In the genomic region with DNA sequence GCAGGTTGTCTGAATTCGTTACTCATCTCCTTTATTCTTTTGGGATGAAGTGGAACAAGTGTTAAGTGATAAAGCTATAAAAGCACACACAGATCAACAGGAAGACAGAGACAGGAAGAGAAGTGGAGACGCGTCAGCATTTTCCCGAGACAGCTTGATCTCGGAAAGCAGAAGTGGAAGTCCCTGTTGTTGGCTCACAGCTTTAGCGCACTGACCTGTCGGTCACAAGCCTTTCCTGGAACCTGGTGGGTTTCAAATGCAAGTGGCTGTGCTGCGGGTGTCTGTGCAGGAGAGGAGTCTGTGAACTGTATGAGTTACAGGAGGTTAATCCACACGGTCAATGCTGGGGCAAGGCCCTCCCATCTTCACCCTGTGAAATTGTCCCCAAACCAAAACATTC, we compare ENCODE assay signal across 8 cellular contexts.
DNase-seq lines count a peak whose midpoint lies in the region; ATAC-seq and TF ChIP-seq lines count a peak whose summit lies in the region.

No MANE protein-coding gene starts in this region.

- in situ Hi-C loops in ACHN (cut with HindIII; ENCODE audit: low pct_ligation_motif_present, low pct_unique_long_range_greater_than_20kb, low sequenced_read_pairs), result no loop called here

- H3K27me3 Mint-ChIP-seq in CD4-positive, alpha-beta T cell, result no peaks in the 10 kb centered on the region
- no peaks in the 10 kb centered on the region for H3K27me3 Mint-ChIP-seq in activated CD8-positive, alpha-beta T cell treated with anti-CD3 and anti-CD28 coated beads for 36 hours

- 55 to 71% methylated on average over 9 of the region's 9 CpGs for WGBS in testis, 2 donors

- H3K27ac Mint-ChIP-seq in CD4-positive, alpha-beta T cell, result peak overlapping the region; percentile 47
- peak overlapping the region; percentile 84 for H3K27ac Mint-ChIP-seq in activated CD8-positive, alpha-beta T cell treated with anti-CD3 and anti-CD28 coated beads for 36 hours

- peaks cover 14% of the 10 kb centered on the region for H3K4me1 ChIP-seq in testis

- peak in 5 of 10 experiments; percentile 3 to 35 (median 7) for DNase-seq in CD4-positive, alpha-beta T cell
- peak; percentile 23 for DNase-seq in activated CD8-positive, alpha-beta T cell treated with anti-CD3 and anti-CD28 coated beads for 36 hours
- peak; percentile 65 for DNase-seq in islet precursor cell
- DNase-seq in testis, result peak; percentile 39
- DNase-seq in NCI-H1092 (lab: John Stamatoyannopoulos, UW), result no peak
- DNase-seq in ACHN, result no peak

- intact Hi-C loops in CD4-positive, alpha-beta T cell (cut with DNase I, micrococcal nuclease), result no loop called here
- intact Hi-C loops in activated CD8-positive, alpha-beta T cell treated with anti-CD3 and anti-CD28 coated beads for 36 hours (cut with micrococcal nuclease), result no loop called here
- intact Hi-C loops in testis (cut with DNase I; ENCODE audit: low total_unique reads), result no loop called here

- H3K36me3 Mint-ChIP-seq in CD4-positive, alpha-beta T cell (ENCODE audit: low read depth), result no peaks in the 10 kb centered on the region
- no peaks in the 10 kb centered on the region for H3K36me3 Mint-ChIP-seq in activated CD8-positive, alpha-beta T cell treated with anti-CD3 and anti-CD28 coated beads for 36 hours (ENCODE audit: low read depth)

- TF ChIP-seq CTCF in CD4-positive, alpha-beta T cell (IDR thresholded peaks at IDR 0.05), result no peak
- no peak for TF ChIP-seq CTCF in activated CD8-positive, alpha-beta T cell treated with anti-CD3 and anti-CD28 coated beads for 36 hours (IDR thresholded peaks at IDR 0.05)
- TF ChIP-seq CTCF in testis (IDR thresholded peaks at IDR 0.05), result no peak

- TF ChIP-seq POLR2A in testis (IDR thresholded peaks at IDR 0.05), result no peak

- no peak overlapping the region for H3K4me3 ChIP-seq in testis

- POLR2A ChIA-PET in CD4-positive, alpha-beta T cell (lab: Charles Lee), result interaction anchor here (0.8 to 2.0 kb wide), 5 partner anchors 8 to 118 kb away, joined by 3 to 6 read pairs (median 4); no protein-coding TSS in a partner anchor
- POLR2A ChIA-PET in activated CD8-positive, alpha-beta T cell treated with anti-CD3 and anti-CD28 coated beads for 36 hours (lab: Charles Lee), result interaction anchor here (0.7 to 0.8 kb wide), 2 partner anchors 9 to 37 kb away, joined by 3 read pairs; no protein-coding TSS in a partner anchor

- peak; percentile 48 for ATAC-seq in CD4-positive, alpha-beta T cell (ENCODE audit: poor library complexity)
- ATAC-seq in GM19395 (IDR thresholded peaks at IDR 0.05; ENCODE audit: unreplicated experiment), result peak; percentile 97
- peak; percentile 92 for ATAC-seq in HG03354 (IDR thresholded peaks at IDR 0.05; ENCODE audit: poor library complexity, severe bottlenecking, unreplicated experiment)
- peak; percentile 37 for ATAC-seq in activated CD8-positive, alpha-beta T cell treated with anti-CD3 and anti-CD28 coated beads for 36 hours

- H3K27me3 ChIP-seq in CD4-positive, alpha-beta T cell (ENCODE audit: control insufficient read depth, insufficient read depth, low read length), result no peaks in the 10 kb centered on the region
- no peaks in the 10 kb centered on the region for H3K27me3 ChIP-seq in testis

- H3K4me3 Mint-ChIP-seq in CD4-positive, alpha-beta T cell, result peak overlapping the region; percentile 77
- peak overlapping the region; percentile 46 for H3K4me3 Mint-ChIP-seq in activated CD8-positive, alpha-beta T cell treated with anti-CD3 and anti-CD28 coated beads for 36 hours

- H3K9me3 ChIP-seq in CD4-positive, alpha-beta T cell (ENCODE audit: control insufficient read depth, low read length), result no peaks in the 10 kb centered on the region
- no peaks in the 10 kb centered on the region for H3K9me3 ChIP-seq in testis

- H3K4me1 Mint-ChIP-seq in CD4-positive, alpha-beta T cell (ENCODE audit: low read depth), result peaks cover 8% of the 10 kb centered on the region
- H3K4me1 Mint-ChIP-seq in activated CD8-positive, alpha-beta T cell treated with anti-CD3 and anti-CD28 coated beads for 36 hours (ENCODE audit: low read depth), result peaks cover 6% of the 10 kb centered on the region

- H3K36me3 ChIP-seq in testis (ENCODE audit: low read depth, missing control alignments), result no peaks in the 10 kb centered on the region

- H3K9me3 Mint-ChIP-seq in CD4-positive, alpha-beta T cell, result no peaks in the 10 kb centered on the region
- no peaks in the 10 kb centered on the region for H3K9me3 Mint-ChIP-seq in activated CD8-positive, alpha-beta T cell treated with anti-CD3 and anti-CD28 coated beads for 36 hours

- H3K27ac ChIP-seq in CD4-positive, alpha-beta T cell (ENCODE audit: low read depth, low read length), result no peak overlapping the region
- H3K27ac ChIP-seq in testis, result peak overlapping the region; percentile 41 to 45

- CTCF ChIA-PET in CD4-positive, alpha-beta T cell (lab: Charles Lee), result no interaction called here
- CTCF ChIA-PET in activated CD8-positive, alpha-beta T cell treated with anti-CD3 and anti-CD28 coated beads for 36 hours (lab: Charles Lee), result no interaction called here

Comparison
In these comparisons a context has a peak if more than half of its experiments do, and no peak if none do; other contexts are left out.
1. ATAC-seq: peak in every context shown above with its lines; median percentile 97 in GM19395; 92 in HG03354; 48 in CD4-positive, alpha-beta T cell; 37 in activated CD8-positive, alpha-beta T cell treated with anti-CD3 and anti-CD28 coated beads for 36 hours.
2. DNase-seq: peak in activated CD8-positive, alpha-beta T cell treated with anti-CD3 and anti-CD28 coated beads for 36 hours (single experiment), islet precursor cell (single experiment) and testis (single experiment); none in NCI-H1092 (single experiment) and ACHN (single experiment).